Comparison of ENCODE assay signal across 24 cellular contexts in the genomic region with DNA sequence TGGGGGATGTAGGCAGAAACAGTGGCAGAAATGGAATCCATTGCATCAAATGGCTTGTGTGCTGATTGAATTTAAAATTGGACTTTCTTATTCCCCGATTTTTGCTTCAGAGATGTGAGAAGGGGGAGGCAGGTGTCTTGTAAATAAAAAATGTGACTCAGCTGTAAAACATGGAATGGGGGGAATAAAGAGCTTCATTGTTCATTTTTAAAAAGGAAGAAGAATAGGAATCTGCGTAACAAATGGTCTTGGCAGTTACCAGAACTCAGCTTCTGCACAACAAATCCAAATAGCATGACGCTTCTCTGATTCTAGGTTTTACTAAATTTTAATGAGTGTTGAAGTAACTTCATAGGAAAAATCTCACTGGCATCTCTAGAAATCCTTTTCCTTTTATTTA.
DNase-seq lines count a peak whose midpoint lies in the region; ATAC-seq and TF ChIP-seq lines count a peak whose summit lies in the region.
"Had no signal": no experiment of that assay in that cellular context is flagged by ENCODE, and none has a peak within 500 bp of the region (broad histone marks: within the 10 kb centered on the region; RNA-seq: fewer than 3 reads in every experiment).

No MANE protein-coding gene starts in this region.

- peak overlapping the region; percentile 78 for H2AFZ ChIP-seq in PC-3 (ENCODE audit: low read length)
- H2AFZ ChIP-seq in hepatocyte, result no peak overlapping the region
- H2AFZ ChIP-seq: parathyroid adenoma had no signal

- no peak overlapping the region for H3K4me3 ChIP-seq in HAP-1
- peak overlapping the region; percentile 60 for H3K4me3 ChIP-seq in PC-3 (ENCODE audit: low read length)
- H3K4me3 ChIP-seq in hepatocyte, result no peak overlapping the region
- H3K4me3 ChIP-seq: body of pancreas, sigmoid colon had no signal

- no peak for TF ChIP-seq CTCF in PC-3 (conservative IDR thresholded peaks at IDR 0.05; ENCODE audit: low read depth, low read length)
- no peak for TF ChIP-seq CTCF in hepatocyte (IDR thresholded peaks at IDR 0.05; ENCODE audit: poor library complexity)

- in situ Hi-C loops in HAP-1 (cut with MboI; ENCODE audit: low sequenced_read_pairs), result no loop called here

- peak; percentile 74 for ATAC-seq in PC-3
- ATAC-seq: body of pancreas; left lobe of liver; natural killer cell; stimulated activated memory B cell treated with anti-CD40 and anti-IgM and Interleukin-4, amounts not matched to agents 10 μg/mL and 1 μg/mL and 100 μg/mL, for 72 hours had no signal

- no peaks in the 10 kb centered on the region for H3K27me3 ChIP-seq in HAP-1 (ENCODE audit: low read depth)
- no peaks in the 10 kb centered on the region for H3K27me3 ChIP-seq in PC-3 (ENCODE audit: low read length)
- H3K27me3 ChIP-seq in hepatocyte, result no peaks in the 10 kb centered on the region
- H3K27me3 ChIP-seq: body of pancreas, sigmoid colon had no signal

- peaks cover 34% of the 10 kb centered on the region for H3K4me1 ChIP-seq in HAP-1
- peaks cover 73% of the 10 kb centered on the region for H3K4me1 ChIP-seq in PC-3 (ENCODE audit: insufficient read depth, low read length)
- H3K4me1 ChIP-seq in hepatocyte (ENCODE audit: insufficient read depth), result no peaks in the 10 kb centered on the region
- H3K4me1 ChIP-seq: body of pancreas, parathyroid adenoma, sigmoid colon had no signal

- H3K9me2 ChIP-seq in PC-3 (replicated peaks; ENCODE audit: low read length) (no peaks in the 10 kb centered on the region), hepatocyte (replicated peaks; ENCODE audit: insufficient read depth) (no peaks in the 10 kb centered on the region)

- H3K4me2 ChIP-seq in PC-3 (ENCODE audit: low read length), result peak overlapping the region; percentile 89
- no peak overlapping the region for H3K4me2 ChIP-seq in hepatocyte

- H3F3A ChIP-seq in PC-3 (ENCODE audit: low read length, unreplicated experiment), result no peaks in the 10 kb centered on the region

- CTCF ChIA-PET in PC-3 (lab: Charles Lee), result interaction anchor here (0.6 kb wide), 1 partner anchor 73 kb away, joined by 3 read pairs; no protein-coding TSS in a partner anchor

- H3K9me3 ChIP-seq in HAP-1 (no peaks in the 10 kb centered on the region), PC-3 (ENCODE audit: low read length) (no peaks in the 10 kb centered on the region), hepatocyte (ENCODE audit: low read depth) (no peaks in the 10 kb centered on the region)
- H3K9me3 ChIP-seq: body of pancreas, sigmoid colon had no signal

- H3K9ac ChIP-seq in PC-3 (ENCODE audit: low read length), result peak overlapping the region; percentile 53
- H3K9ac ChIP-seq: parathyroid adenoma had no signal

- 84% methylated on average over 3 of the region's 3 CpGs for WGBS in hepatocyte (ENCODE audit: low lambda C conversion rate, missing lambda C conversion rate)

- H3K79me2 ChIP-seq in PC-3 (ENCODE audit: low read length), result no peaks in the 10 kb centered on the region
- H3K79me2 ChIP-seq in hepatocyte, result no peaks in the 10 kb centered on the region
- H3K79me2 ChIP-seq: parathyroid adenoma had no signal

- H3K27ac ChIP-seq in PC-3 (ENCODE audit: low read length) (peak overlapping the region; percentile 80), hepatocyte (no peak overlapping the region)
- H3K27ac ChIP-seq: body of pancreas, epithelial cell of prostate, parathyroid adenoma, sigmoid colon had no signal

- no TSS peak for BruUV-seq in PC-3 (replicated peaks; lab: Mats Ljungman, UMichigan)

- H3K36me3 ChIP-seq in HAP-1 (replicated peaks), result no peaks in the 10 kb centered on the region
- H3K36me3 ChIP-seq in PC-3 (ENCODE audit: low read depth, low read length), result no peaks in the 10 kb centered on the region
- H3K36me3 ChIP-seq in hepatocyte (replicated peaks; ENCODE audit: insufficient read depth, low read depth), result no peaks in the 10 kb centered on the region
- H3K36me3 ChIP-seq: sigmoid colon had no signal

- DNase-seq in HAP-1 (ENCODE audit: low spot score in 2 of 2) (peak; percentile 10 to 88), PC-3 (peak; percentile 80), foreskin melanocyte (peak; percentile 21), pulmonary artery endothelial cell (ENCODE audit: low read depth, low spot score) (peak; percentile 26), glomerular visceral epithelial cell (ENCODE audit: extremely low spot score) (no peak), hepatocyte (ENCODE audit: low spot score) (no peak), C1 segment of cervical spinal cord (lab: John Stamatoyannopoulos, UW) (no peak)
- DNase-seq: activated CD4-positive, alpha-beta T cell treated with anti-CD3 and anti-CD28 coated beads for 4 hours; activated gamma-delta T cell; body of pancreas; effector CD4-positive, alpha-beta T cell; H7; immature natural killer cell; KG1; midbrain; natural killer cell; NCI-H146; sigmoid colon; stimulated activated CD4-positive, alpha-beta T cell treated with anti-CD3 and anti-CD28 coated beads, Interleukin-4, amount 100 ng/mL, for 4 hours; substantia nigra had no signal

- intact Hi-C loops in PC-3 (cut with micrococcal nuclease), result loop anchor here (1.0 to 10.0 kb wide), 5 partner anchors 33 to 389 kb away; no protein-coding TSS in a partner anchor

- POLR2A ChIA-PET in PC-3 (lab: Charles Lee; ENCODE audit: unreplicated experiment), result interaction anchor here (0.7 kb wide), 2 partner anchors 72 to 855 kb away, joined by 3 to 4 read pairs; no protein-coding TSS in a partner anchor

- H4K20me1 ChIP-seq in PC-3 (ENCODE audit: low read length), result no peaks in the 10 kb centered on the region
- H4K20me1 ChIP-seq in hepatocyte (ENCODE audit: insufficient read depth, poor library complexity, severe bottlenecking), result no peaks in the 10 kb centered on the region

Comparison
In these comparisons a context has a peak if more than half of its experiments do, and no peak if none do; other contexts are left out.
1. DNase-seq: peak in HAP-1 (2 of 2), PC-3 (single experiment), foreskin melanocyte (single experiment) and pulmonary artery endothelial cell (single experiment); none in glomerular visceral epithelial cell (single experiment), hepatocyte (single experiment) and C1 segment of cervical spinal cord (0 of 14).